ENCODE assay signal across 9 cellular contexts in genomic region chr11:102010776-102011500, GRCh38. TPM values are rescaled to one million over a fixed set of nuclear protein-coding genes. Genes with fewer than 3 reads are reported as not detected.
DNase-seq lines count a peak whose midpoint lies in the region.
"Had no signal": no experiment of that assay in that cellular context is flagged by ENCODE, and none has a peak within 500 bp of the region (broad histone marks: within the 10 kb centered on the region; RNA-seq: fewer than 3 reads in every experiment).

No MANE protein-coding gene starts in this region.

- DNase-seq in NCI-H748 (lab: John Stamatoyannopoulos, UW; ENCODE audit: unreplicated experiment) (peak; percentile 2), NCI-H748 treated with DMSO at 0.1 percent for 48 hours (lab: John Stamatoyannopoulos, UW) (no peak), brain pericyte (ENCODE audit: low read depth, low spot score) (peak; percentile 8), islet precursor cell (peak; percentile 99), ureter (ENCODE audit: low spot score) (peak; percentile 73), cortex of kidney (lab: John Stamatoyannopoulos, UW) (no peak)
- no peak for DNase-seq in activated effector memory CD4-positive, alpha-beta T cell treated with Interleukin-2 at 50 U/mL for 16 hours
- no peak for DNase-seq in activated CD4-positive, alpha-beta T cell treated with anti-CD3 and anti-CD28 coated beads, Interleukin-2, amount 50 U/mL, for 4 hours

RNA-seq across cellular contexts. Expression of gene CFAP300, which starts 36.3 kb away (rescaled TPM):
- total RNA-seq in ureter, result 9.7 TPM
- total RNA-seq: activated CD8-positive, alpha-beta memory T cell treated with anti-CD3 and anti-CD28 coated beads for 36 hours had no signal

Comparison
In these comparisons a context has a peak if more than half of its experiments do, and no peak if none do; other contexts are left out.
1. DNase-seq: peak in NCI-H748 (single experiment), brain pericyte (single experiment), islet precursor cell (single experiment) and ureter (single experiment); none in NCI-H748 treated with DMSO at 0.1 percent for 48 hours (single experiment), cortex of kidney (single experiment), activated effector memory CD4-positive, alpha-beta T cell treated with Interleukin-2 at 50 U/mL for 16 hours (single experiment) and activated CD4-positive, alpha-beta T cell treated with anti-CD3 and anti-CD28 coated beads, Interleukin-2, amount 50 U/mL, for 4 hours (0 of 2).